21 cellular contexts compared by ENCODE assay signal in genomic region chr14:97946291-97946690, GRCh38.
"Had no signal": no experiment of that assay in that cellular context is flagged by ENCODE, and none has a peak within 500 bp of the region (broad histone marks: within the 10 kb centered on the region; RNA-seq: fewer than 3 reads in every experiment).

No MANE protein-coding gene starts in this region.

- DNase-seq: activated CD4-positive, alpha-beta T cell treated with anti-CD3 and anti-CD28 coated beads, Interleukin-2, amount 50 U/mL, for 1 hour; activated CD8-positive, alpha-beta memory T cell treated with anti-CD3 and anti-CD28 coated beads, Interleukin-2, amount 50 U/mL, for 4 hours; activated naive CD4-positive, alpha-beta T cell treated with anti-CD3 and anti-CD28 coated beads, Interleukin-2, amount 10 ng/mL, durations not matched to agents 7 days and 5 days; activated naive CD8-positive, alpha-beta T cell treated with anti-CD3 and anti-CD28 coated beads, Interleukin-2, amount 50 U/mL, for 24 hours; activated T-cell treated with anti-CD3 and anti-CD28 coated beads, Interleukin-2, amount 50 U/mL, for 4 hours; anterior cingulate cortex; caudate nucleus; dorsolateral prefrontal cortex; foreskin keratinocyte; glutamatergic neuron; hippocampal formation; kidney glomerular epithelial cell; mesenchymal stem cell; naive thymus-derived CD4-positive, alpha-beta T cell; ovary; stimulated activated CD4-positive, alpha-beta T cell treated with anti-CD3 and anti-CD28 coated beads, Interleukin-4, amount 100 ng/mL, for 1 hour; stimulated activated naive CD8-positive, alpha-beta T cell treated with anti-CD3 and anti-CD28 coated beads, Interleukin-15, amount 100 ng/mL, for 72 hours; transverse colon had no signal

- H3K27me3 ChIP-seq: foreskin keratinocyte, ovary, suprapubic skin, transverse colon had no signal

- H3K4me3 ChIP-seq: dorsolateral prefrontal cortex, ovary, smooth muscle cell, suprapubic skin, transverse colon had no signal

- H3K4me1 ChIP-seq: foreskin keratinocyte, transverse colon had no signal

- H3K27ac ChIP-seq: dorsolateral prefrontal cortex, foreskin keratinocyte, ovary, suprapubic skin, transverse colon had no signal

- H3K9me3 ChIP-seq: ovary, suprapubic skin, transverse colon had no signal

- FAIRE-seq: colon had no signal

- H3K36me3 ChIP-seq: ovary, suprapubic skin, transverse colon had no signal
